In the genomic region with DNA sequence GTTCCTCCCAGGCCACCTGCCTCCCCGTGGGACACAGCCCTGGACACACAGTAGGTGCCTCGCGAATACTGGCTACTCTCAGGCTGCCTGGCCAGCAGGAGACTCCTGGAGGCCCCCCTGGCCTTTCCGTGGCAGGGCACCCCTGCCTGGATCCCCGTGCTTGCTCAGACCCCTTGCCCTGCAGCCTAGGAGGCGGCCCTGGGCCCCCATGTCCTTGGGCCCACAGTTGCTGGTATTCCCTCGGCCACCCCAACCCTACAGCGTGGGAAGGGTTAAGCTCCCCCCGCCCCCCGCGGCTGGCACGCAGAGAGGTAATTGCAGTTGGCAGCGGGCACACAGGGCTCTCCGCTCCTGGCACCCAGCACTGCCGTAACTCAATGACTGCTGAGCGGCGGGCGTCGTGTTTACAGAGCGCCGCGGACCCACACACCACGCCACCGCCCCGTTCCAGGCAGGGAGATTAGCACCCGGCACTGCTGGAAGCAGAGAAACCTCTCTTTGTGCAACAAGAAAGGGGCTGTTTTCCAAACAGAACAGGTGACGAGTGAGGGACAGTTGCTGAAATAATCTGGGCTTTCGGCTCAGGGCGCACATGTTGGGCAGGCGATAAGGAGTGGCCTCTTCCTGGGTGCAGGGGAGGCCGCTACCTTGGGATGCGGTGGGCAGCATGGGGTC, we compare ENCODE assay signal across 9 cellular contexts. TPM values are rescaled to one million over a fixed set of nuclear protein-coding genes. Genes with fewer than 3 reads are reported as not detected.
DNase-seq lines count a peak whose midpoint lies in the region; ATAC-seq and TF ChIP-seq lines count a peak whose summit lies in the region.
"Had no signal": no experiment of that assay in that cellular context is flagged by ENCODE, and none has a peak within 500 bp of the region (broad histone marks: within the 10 kb centered on the region; RNA-seq: fewer than 3 reads in every experiment).

No MANE protein-coding gene starts in this region.

- no peaks in the 10 kb centered on the region for H3K9me3 Mint-ChIP-seq in stimulated activated naive CD8-positive, alpha-beta T cell treated with anti-CD3 and anti-CD28 coated beads, Interleukin-15, amount 100 ng/mL, for 72 hours
- H3K9me3 Mint-ChIP-seq: mesothelial cell of epicardium had no signal

- H3K4me1 ChIP-seq in lower lobe of right lung = peaks cover 60% of the 10 kb centered on the region

- peaks cover 24% of the 10 kb centered on the region for H3K27me3 ChIP-seq in lower lobe of right lung (ENCODE audit: low read depth)

- no peak overlapping the region for H3K27ac Mint-ChIP-seq in stimulated activated naive CD8-positive, alpha-beta T cell treated with anti-CD3 and anti-CD28 coated beads, Interleukin-15, amount 100 ng/mL, for 72 hours
- H3K27ac Mint-ChIP-seq in T-helper 17 cell = no peak overlapping the region
- H3K27ac Mint-ChIP-seq: mesothelial cell of epicardium had no signal

- no peak for DNase-seq in stimulated activated naive CD8-positive, alpha-beta T cell treated with anti-CD3 and anti-CD28 coated beads, Interleukin-15, amount 100 ng/mL, for 72 hours
- DNase-seq in stimulated activated naive CD8-positive, alpha-beta T cell treated with anti-CD3 and anti-CD28 coated beads, Interleukin-15, Interleukin-2, amounts not matched to agents 100 U/mL and 50 U/mL, for 24 hours = no peak
- DNase-seq in T-helper 17 cell = no peak
- DNase-seq in lower lobe of right lung = peak; percentile 85
- DNase-seq in central memory CD4-positive, alpha-beta T cell = no peak
- DNase-seq in stimulated activated CD4-positive, alpha-beta T cell treated with anti-CD3 and anti-CD28 coated beads, Interleukin-2, amount 100 ng/mL, for 48 hours = no peak

- TF ChIP-seq CTCF in lower lobe of right lung (IDR thresholded peaks at IDR 0.05) = no peak

- no peaks in the 10 kb centered on the region for H3K9me3 ChIP-seq in T-helper 17 cell (ENCODE audit: control insufficient read depth, low read length, poor library complexity, severe bottlenecking)
- no peaks in the 10 kb centered on the region for H3K9me3 ChIP-seq in lower lobe of right lung

- H3K4me3 Mint-ChIP-seq in stimulated activated naive CD8-positive, alpha-beta T cell treated with anti-CD3 and anti-CD28 coated beads, Interleukin-15, amount 100 ng/mL, for 72 hours = no peak overlapping the region
- H3K4me3 Mint-ChIP-seq in T-helper 17 cell = peak overlapping the region; percentile 28
- H3K4me3 Mint-ChIP-seq: mesothelial cell of epicardium had no signal

- no peak overlapping the region for H3K4me3 ChIP-seq in lower lobe of right lung

- H3K36me3 ChIP-seq in lower lobe of right lung = no peaks in the 10 kb centered on the region

- H3K4me1 Mint-ChIP-seq in stimulated activated naive CD8-positive, alpha-beta T cell treated with anti-CD3 and anti-CD28 coated beads, Interleukin-15, amount 100 ng/mL, for 72 hours = peaks cover 7% of the 10 kb centered on the region
- peaks cover 3% of the 10 kb centered on the region for H3K4me1 Mint-ChIP-seq in T-helper 17 cell

- intact Hi-C loops in lower lobe of right lung (cut with DNase I) = no loop called here

- peak overlapping the region; percentile 36 for H3K27ac ChIP-seq in lower lobe of right lung

- no peaks in the 10 kb centered on the region for H3K36me3 Mint-ChIP-seq in T-helper 17 cell (ENCODE audit: low read depth)
- H3K36me3 Mint-ChIP-seq: mesothelial cell of epicardium had no signal

- no peaks in the 10 kb centered on the region for H3K27me3 Mint-ChIP-seq in stimulated activated naive CD8-positive, alpha-beta T cell treated with anti-CD3 and anti-CD28 coated beads, Interleukin-15, amount 100 ng/mL, for 72 hours
- H3K27me3 Mint-ChIP-seq in T-helper 17 cell = no peaks in the 10 kb centered on the region

- peak; percentile 1 for ATAC-seq in stimulated activated naive CD8-positive, alpha-beta T cell treated with anti-CD3 and anti-CD28 coated beads, Interleukin-15, amount 100 ng/mL, for 72 hours
- no peak for ATAC-seq in stimulated activated naive CD8-positive, alpha-beta T cell treated with anti-CD3 and anti-CD28 coated beads, Interleukin-15, Interleukin-2, amounts not matched to agents 100 U/mL and 50 U/mL, for 24 hours
- ATAC-seq in T-helper 17 cell = peak; percentile 39
- ATAC-seq in lower lobe of right lung = peak; percentile 51 to 68
- ATAC-seq in GM19023 (IDR thresholded peaks at IDR 0.05; ENCODE audit: unreplicated experiment) = no peak
- no peak for ATAC-seq in HG03520 (IDR thresholded peaks at IDR 0.05; ENCODE audit: unreplicated experiment)

RNA-seq across cellular contexts. Expression of gene BAHCC1, which starts 32.3 kb away (rescaled TPM):
- total RNA-seq in T-helper 17 cell = under 1 TPM; 0.22 to 0.29 TPM
- 19.9 TPM for total RNA-seq in lower lobe of right lung

Comparison
In these comparisons a context has a peak if more than half of its experiments do, and no peak if none do; other contexts are left out.
1. ATAC-seq: peak in stimulated activated naive CD8-positive, alpha-beta T cell treated with anti-CD3 and anti-CD28 coated beads, Interleukin-15, amount 100 ng/mL, for 72 hours (single experiment), T-helper 17 cell (single experiment) and lower lobe of right lung (2 of 2); none in stimulated activated naive CD8-positive, alpha-beta T cell treated with anti-CD3 and anti-CD28 coated beads, Interleukin-15, Interleukin-2, amounts not matched to agents 100 U/mL and 50 U/mL, for 24 hours (single experiment), GM19023 (single experiment) and HG03520 (single experiment).
2. RNA of gene BAHCC1, which starts 32.3 kb away (total RNA-seq): 19.9 TPM in lower lobe of right lung (single experiment); 0.22 to 0.29 TPM in T-helper 17 cell; every median in the first group is over 10 times any median in the second.